9 cellular contexts compared by ENCODE assay signal in genomic region chr1:177355575-177355974, GRCh38.
DNase-seq lines count a peak whose midpoint lies in the region; ATAC-seq and TF ChIP-seq lines count a peak whose summit lies in the region.
"Had no signal": no experiment of that assay in that cellular context is flagged by ENCODE, and none has a peak within 500 bp of the region (broad histone marks: within the 10 kb centered on the region; RNA-seq: fewer than 3 reads in every experiment).

No MANE protein-coding gene starts in this region.

- no peak overlapping the region for H3K4me3 ChIP-seq in adrenal gland
- H3K4me3 ChIP-seq: HAP-1 had no signal

- DNase-seq in Caki2 (ENCODE audit: low read depth) (peak; percentile 12), HFFc6 (no peak), adrenal gland (peak in 4 of 7 donors; percentile 21 to 60 (median 34)), lung microvascular endothelial cell (ENCODE audit: low read depth in 2 of 2) (peak; percentile 17 to 29)
- no peak for DNase-seq in activated naive CD8-positive, alpha-beta T cell treated with anti-CD3 and anti-CD28 coated beads for 36 hours
- no peak for DNase-seq in activated CD4-positive, alpha-beta T cell treated with anti-CD3 and anti-CD28 coated beads, Interleukin-2, amount 50 U/mL, for 1 hour
- no peak for DNase-seq in activated naive CD4-positive, alpha-beta T cell treated with anti-CD3 and anti-CD28 coated beads, Interleukin-2, amount 10 ng/mL, durations not matched to agents 7 days and 5 days

- no peaks in the 10 kb centered on the region for H3K36me3 ChIP-seq in adrenal gland (replicated peaks in 1 of 2)
- H3K36me3 ChIP-seq: HAP-1 had no signal

- WGBS in adrenal gland, 4 donors = 12 to 40% (median 27%) methylated on average over 2 of the region's 2 CpGs

- no peak overlapping the region for H3K27ac Mint-ChIP-seq in HFFc6
- no peak overlapping the region for H3K27ac Mint-ChIP-seq in activated naive CD8-positive, alpha-beta T cell treated with anti-CD3 and anti-CD28 coated beads for 36 hours
- H3K27ac Mint-ChIP-seq in activated naive CD4-positive, alpha-beta T cell treated with anti-CD3 and anti-CD28 coated beads, Interleukin-2, amount 10 ng/mL, durations not matched to agents 7 days and 5 days = no peak overlapping the region

- ATAC-seq in GM21381 (IDR thresholded peaks at IDR 0.05; ENCODE audit: unreplicated experiment) = no peak

- no peak overlapping the region for H3K4me3 Mint-ChIP-seq in HFFc6
- H3K4me3 Mint-ChIP-seq in activated naive CD8-positive, alpha-beta T cell treated with anti-CD3 and anti-CD28 coated beads for 36 hours = no peak overlapping the region
- no peak overlapping the region for H3K4me3 Mint-ChIP-seq in activated naive CD4-positive, alpha-beta T cell treated with anti-CD3 and anti-CD28 coated beads, Interleukin-2, amount 10 ng/mL, durations not matched to agents 7 days and 5 days

- H3K27me3 ChIP-seq in adrenal gland = no peaks in the 10 kb centered on the region

- intact Hi-C loops in adrenal gland (cut with DNase I) = no loop called here

- no peaks in the 10 kb centered on the region for H3K4me1 Mint-ChIP-seq in HFFc6 (ENCODE audit: low read depth)
- no peaks in the 10 kb centered on the region for H3K4me1 Mint-ChIP-seq in activated naive CD8-positive, alpha-beta T cell treated with anti-CD3 and anti-CD28 coated beads for 36 hours
- H3K4me1 Mint-ChIP-seq in activated naive CD4-positive, alpha-beta T cell treated with anti-CD3 and anti-CD28 coated beads, Interleukin-2, amount 10 ng/mL, durations not matched to agents 7 days and 5 days = no peaks in the 10 kb centered on the region

- H3K27ac ChIP-seq in adrenal gland = no peak overlapping the region

- H3K4me1 ChIP-seq in adrenal gland (replicated peaks in 1 of 2) = no peaks in the 10 kb centered on the region
- H3K4me1 ChIP-seq: HAP-1 had no signal

- in situ Hi-C loops in Caki2 (cut with HindIII; ENCODE audit: low pct_unique_long_range_greater_than_20kb, low sequenced_read_pairs) = no loop called here

- CTCF ChIA-PET in activated naive CD4-positive, alpha-beta T cell treated with anti-CD3 and anti-CD28 coated beads, Interleukin-2, amount 10 ng/mL, durations not matched to agents 7 days and 5 days (lab: Charles Lee) = no interaction called here

- H3K9me3 ChIP-seq in adrenal gland (replicated peaks in 1 of 3) = no peaks in the 10 kb centered on the region
- H3K9me3 ChIP-seq: HAP-1 had no signal

- TF ChIP-seq POLR2A in adrenal gland (IDR thresholded peaks at IDR 0.05) = no peak

- peaks cover 2% of the 10 kb centered on the region; the same call in 1 of the 2 replicates for H3K27me3 Mint-ChIP-seq in HFFc6 (ENCODE audit: insufficient read depth)
- H3K27me3 Mint-ChIP-seq in activated naive CD8-positive, alpha-beta T cell treated with anti-CD3 and anti-CD28 coated beads for 36 hours = no peaks in the 10 kb centered on the region
- no peaks in the 10 kb centered on the region for H3K27me3 Mint-ChIP-seq in activated naive CD4-positive, alpha-beta T cell treated with anti-CD3 and anti-CD28 coated beads, Interleukin-2, amount 10 ng/mL, durations not matched to agents 7 days and 5 days

- peaks cover 5% of the 10 kb centered on the region; the same call in 1 of the 2 replicates for H3K9me3 Mint-ChIP-seq in HFFc6
- H3K9me3 Mint-ChIP-seq in activated naive CD8-positive, alpha-beta T cell treated with anti-CD3 and anti-CD28 coated beads for 36 hours = no peaks in the 10 kb centered on the region
- no peaks in the 10 kb centered on the region for H3K9me3 Mint-ChIP-seq in activated naive CD4-positive, alpha-beta T cell treated with anti-CD3 and anti-CD28 coated beads, Interleukin-2, amount 10 ng/mL, durations not matched to agents 7 days and 5 days

- H3K36me3 Mint-ChIP-seq in HFFc6 (ENCODE audit: low read depth) = no peaks in the 10 kb centered on the region
- H3K36me3 Mint-ChIP-seq in activated naive CD8-positive, alpha-beta T cell treated with anti-CD3 and anti-CD28 coated beads for 36 hours = no peaks in the 10 kb centered on the region
- no peaks in the 10 kb centered on the region for H3K36me3 Mint-ChIP-seq in activated naive CD4-positive, alpha-beta T cell treated with anti-CD3 and anti-CD28 coated beads, Interleukin-2, amount 10 ng/mL, durations not matched to agents 7 days and 5 days

- peak; percentile 43; the same call in 1 of the 2 replicates for TF ChIP-seq CTCF in HFFc6 (IDR thresholded peaks at IDR 0.05)
- peak; percentile 26 to 60 (median 51) for TF ChIP-seq CTCF in adrenal gland (IDR thresholded peaks at IDR 0.05)

Comparison
In these comparisons a context has a peak if more than half of its experiments do, and no peak if none do; other contexts are left out.
1. DNase-seq: peak in Caki2 (single experiment), adrenal gland (4 of 7) and lung microvascular endothelial cell (2 of 2); none in HFFc6 (single experiment), activated naive CD8-positive, alpha-beta T cell treated with anti-CD3 and anti-CD28 coated beads for 36 hours (single experiment), activated CD4-positive, alpha-beta T cell treated with anti-CD3 and anti-CD28 coated beads, Interleukin-2, amount 50 U/mL, for 1 hour (single experiment) and activated naive CD4-positive, alpha-beta T cell treated with anti-CD3 and anti-CD28 coated beads, Interleukin-2, amount 10 ng/mL, durations not matched to agents 7 days and 5 days (single experiment).